32 cellular contexts compared by ENCODE assay signal in the genomic region with DNA sequence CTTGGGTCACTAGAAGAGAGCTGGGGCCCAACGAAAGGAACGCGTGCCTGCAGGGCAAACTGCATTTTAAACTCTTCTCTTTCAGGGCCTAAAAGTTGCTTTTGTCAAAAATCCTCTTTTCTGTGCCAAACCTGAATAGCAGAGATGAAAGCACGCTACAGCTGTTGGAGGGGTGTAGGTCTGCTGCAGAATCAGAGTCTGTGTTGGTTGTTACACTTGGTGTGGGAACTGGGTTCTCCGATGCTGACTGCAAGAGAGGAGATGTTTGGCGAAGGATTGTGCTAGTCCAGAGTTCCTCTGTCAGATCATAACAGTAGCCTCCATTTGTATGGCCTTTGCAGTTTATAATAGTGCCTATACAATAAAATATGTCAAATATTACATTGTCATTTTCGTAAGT. TPM values are rescaled to one million over a fixed set of nuclear protein-coding genes. Genes with fewer than 3 reads are reported as not detected.
A peak's percentile ranks its signal among the peaks of the same experiment; 100 is the strongest.
DNase-seq lines count a peak whose midpoint lies in the region; ATAC-seq and TF ChIP-seq lines count a peak whose summit lies in the region.
"Had no signal": no experiment of that assay in that cellular context is flagged by ENCODE, and none has a peak within 500 bp of the region (broad histone marks: within the 10 kb centered on the region; RNA-seq: fewer than 3 reads in every experiment).

No MANE protein-coding gene starts in this region.

- TF ChIP-seq POLR2A in upper lobe of left lung (IDR thresholded peaks at IDR 0.05) = no peak

- intact Hi-C loops in left cardiac atrium (cut with DNase I) = no loop called here

- H3K79me2 ChIP-seq in MM.1S (ENCODE audit: low read length) = peaks cover 93% of the 10 kb centered on the region
- H3K79me2 ChIP-seq: parathyroid adenoma had no signal

- H3K27me3 ChIP-seq in MM.1S (replicated peaks; ENCODE audit: insufficient read depth, low read length) (no peaks in the 10 kb centered on the region), muscle layer of duodenum (ENCODE audit: low read depth, low read length) (no peaks in the 10 kb centered on the region), upper lobe of left lung (no peaks in the 10 kb centered on the region)
- H3K27me3 ChIP-seq: BLaER1, brain microvascular endothelial cell, SJSA1 had no signal

- H3K36me3 ChIP-seq in MM.1S (replicated peaks; ENCODE audit: insufficient read depth, low read length) (peaks cover 2% of the 10 kb centered on the region; the same call in 1 of the 2 replicates), muscle layer of duodenum (ENCODE audit: control insufficient read depth in 1 of 2, insufficient read depth in 2 of 2, low read length in 2 of 2) (no peaks in the 10 kb centered on the region), upper lobe of left lung (no peaks in the 10 kb centered on the region)
- H3K36me3 ChIP-seq: BLaER1, brain microvascular endothelial cell, SJSA1, thoracic aorta had no signal

- H2AFZ ChIP-seq in MM.1S (ENCODE audit: low read length) = no peak overlapping the region
- H2AFZ ChIP-seq: parathyroid adenoma had no signal

- H3K4me1 ChIP-seq in MM.1S (ENCODE audit: low read length) (peaks cover 52% of the 10 kb centered on the region), muscle layer of duodenum (ENCODE audit: control insufficient read depth in 1 of 2, insufficient read depth in 2 of 2, low read length in 2 of 2) (no peaks in the 10 kb centered on the region), upper lobe of left lung (no peaks in the 10 kb centered on the region)
- H3K4me1 ChIP-seq: parathyroid adenoma, SJSA1 had no signal

- DNase-seq in MM.1S = peak; percentile 60
- DNase-seq in left cardiac atrium = no peak
- no peak for DNase-seq in upper lobe of left lung
- DNase-seq: activated CD4-positive, CD25-positive, alpha-beta regulatory T cell treated with anti-CD3 and anti-CD28 coated beads, Interleukin-2, amount 50 U/mL, for 72 hours; activated naive CD4-positive, alpha-beta T cell; activated T-cell treated with anti-CD3 and anti-CD28 coated beads, Interleukin-2, amount 50 U/mL, for 24 hours; brain microvascular endothelial cell; COR-L47; DMS79 treated with DMSO at 0.1 percent for 48 hours; hippocampal formation; immature natural killer cell; Karpas-422; natural killer cell; NCI-H1694; NCI-H2171 treated with DMSO at 0.1 percent for 48 hours; NCI-H524; right cardiac atrium; stimulated activated CD4-positive, alpha-beta T cell treated with anti-CD3 and anti-CD28 coated beads, Interleukin-4, amount 100 ng/mL, for 24 hours; stimulated activated naive CD4-positive, alpha-beta T cell had no signal

- H3F3A ChIP-seq in MM.1S (ENCODE audit: insufficient read depth, low read length) = peaks cover 39% of the 10 kb centered on the region

- peak overlapping the region; percentile 44 for H3K4me3 ChIP-seq in MM.1S (ENCODE audit: low read length)
- no peak overlapping the region for H3K4me3 ChIP-seq in muscle layer of duodenum (ENCODE audit: low read depth in 1 of 2, low read length in 2 of 2)
- H3K4me3 ChIP-seq in upper lobe of left lung = no peak overlapping the region
- H3K4me3 ChIP-seq: BLaER1, SJSA1, thoracic aorta had no signal

- ATAC-seq in GM18909 (IDR thresholded peaks at IDR 0.05; ENCODE audit: poor library complexity, unreplicated experiment) (peak; percentile 16), HG02798 (IDR thresholded peaks at IDR 0.05; ENCODE audit: poor library complexity, unreplicated experiment) (peak; percentile 21), HG02759 (IDR thresholded peaks at IDR 0.05; ENCODE audit: unreplicated experiment) (no peak), GM19452 (IDR thresholded peaks at IDR 0.05; ENCODE audit: unreplicated experiment) (no peak), left cardiac atrium (no peak), upper lobe of left lung (ENCODE audit: low FRiP score in 2 of 2) (no peak)
- ATAC-seq: esophagus mucosa, left lobe of liver, natural killer cell, right cardiac atrium had no signal

- no peak for TF ChIP-seq EP300 in upper lobe of left lung (IDR thresholded peaks at IDR 0.05)

- no peaks in the 10 kb centered on the region for H3K9me3 ChIP-seq in MM.1S (replicated peaks; ENCODE audit: insufficient read depth, low read length)
- no peaks in the 10 kb centered on the region for H3K9me3 ChIP-seq in muscle layer of duodenum (ENCODE audit: control insufficient read depth in 1 of 2, low read length in 2 of 2)
- H3K9me3 ChIP-seq in upper lobe of left lung = no peaks in the 10 kb centered on the region
- H3K9me3 ChIP-seq: BLaER1, SJSA1, thoracic aorta had no signal

- peak overlapping the region; percentile 100 for H3K27ac ChIP-seq in MM.1S (ENCODE audit: low read length)
- peak overlapping the region; percentile 21 for H3K27ac ChIP-seq in muscle layer of duodenum (ENCODE audit: low read length)
- H3K27ac ChIP-seq in upper lobe of left lung = no peak overlapping the region
- H3K27ac ChIP-seq: BLaER1, brain microvascular endothelial cell, parathyroid adenoma, SJSA1, thoracic aorta had no signal

- TF ChIP-seq CTCF in MM.1S (IDR thresholded peaks at IDR 0.05; ENCODE audit: low read length) (no peak), upper lobe of left lung (IDR thresholded peaks at IDR 0.05) (no peak)

- H3K9ac ChIP-seq in MM.1S (ENCODE audit: low read length) = peak overlapping the region; percentile 94
- H3K9ac ChIP-seq: BLaER1, parathyroid adenoma had no signal

- 90 to 94% methylated on average over 7 of the region's 7 CpGs for WGBS in upper lobe of left lung, 2 donors

- H3K9me2 ChIP-seq in MM.1S (replicated peaks; ENCODE audit: insufficient read depth, low read length) = no peaks in the 10 kb centered on the region

- H3K4me2 ChIP-seq in MM.1S (ENCODE audit: low read depth, low read length) = peak overlapping the region; percentile 97
- H3K4me2 ChIP-seq: BLaER1 had no signal

- no peaks in the 10 kb centered on the region for H4K20me1 ChIP-seq in MM.1S (ENCODE audit: insufficient read depth, low read length)
- H4K20me1 ChIP-seq: BLaER1 had no signal

RNA-seq across cellular contexts. Expression of a gene that starts 41.8 kb away (rescaled TPM):
- not detected for total RNA-seq in left cardiac atrium
- under 1 TPM in 3 of 6 donors, not detected in 3; 0.30 to 0.89 (median 0.30) TPM for total RNA-seq in upper lobe of left lung
- total RNA-seq: frontal cortex, H4, left lobe of liver, natural killer cell, right cardiac atrium, SJSA1, thoracic aorta had no signal

Comparison
In these comparisons a context has a peak if more than half of its experiments do, and no peak if none do; other contexts are left out.
1. ATAC-seq: peak in GM18909 (single experiment) and HG02798 (single experiment); none in HG02759 (single experiment), GM19452 (single experiment), left cardiac atrium (0 of 2) and upper lobe of left lung (0 of 2).
2. H3K27ac ChIP-seq: peak in MM.1S (single experiment) and muscle layer of duodenum (single experiment); none in upper lobe of left lung (0 of 4).